ENCODE assay signal across 8 cellular contexts in the genomic region with DNA sequence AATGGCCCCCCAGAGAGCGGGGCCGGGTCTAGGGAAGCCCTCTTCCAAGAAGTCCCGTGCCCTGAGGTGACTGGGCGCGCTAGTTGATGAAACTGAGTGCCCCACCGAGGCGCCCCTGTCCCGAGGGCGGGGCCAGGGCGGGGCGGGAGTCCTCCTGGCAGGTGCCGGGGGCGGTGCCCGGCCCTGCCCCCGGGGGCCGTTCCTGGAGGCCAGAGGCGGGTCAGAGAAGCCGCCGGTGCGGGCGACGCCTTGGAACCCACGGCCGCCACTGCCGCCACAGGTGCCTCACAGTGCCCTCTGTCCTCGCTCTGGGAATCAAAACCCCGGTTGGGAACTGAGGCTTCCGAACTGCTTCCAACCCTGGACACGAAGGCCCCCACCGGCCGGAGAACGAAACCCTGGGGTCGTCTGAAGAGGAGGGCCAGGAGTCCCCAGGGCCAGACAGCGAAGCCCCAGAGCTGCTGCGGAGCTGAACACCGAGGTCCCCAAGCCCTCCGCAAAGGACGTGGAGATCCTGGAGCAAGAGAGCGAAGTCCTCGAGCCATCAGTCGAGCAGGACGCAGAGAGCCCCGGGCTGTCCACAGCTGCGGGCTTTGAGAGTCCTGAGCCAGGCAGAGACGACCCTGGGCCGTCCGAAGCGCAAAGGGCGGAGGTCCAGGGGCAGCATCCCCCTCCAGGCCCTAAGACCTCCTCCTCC. TPM values are rescaled to one million over a fixed set of nuclear protein-coding genes. Genes with fewer than 3 reads are reported as not detected.
DNase-seq lines count a peak whose midpoint lies in the region; ATAC-seq and TF ChIP-seq lines count a peak whose summit lies in the region.

A gene (plus strand): TSS at position 252 of the 697 bp plus-strand sequence. CDS start 524 bp downstream, outside the sequence.

- peaks cover 2% of the 10 kb centered on the region for H3K27me3 Mint-ChIP-seq in mesothelial cell of epicardium (ENCODE audit: low read depth)

- H3K4me3 ChIP-seq in thymus (ENCODE audit: low read length): peak within 1 kb of the TSS; percentile 66

- peaks cover 22% of the 10 kb centered on the region for H3K4me1 Mint-ChIP-seq in mesothelial cell of epicardium

- H3K36me3 ChIP-seq in ES-I3 (ENCODE audit: insufficient read depth, low read length) (no peaks in the 10 kb centered on the region), thymus (ENCODE audit: control insufficient read depth, insufficient read depth) (no peaks in the 10 kb centered on the region)

- H3K27ac Mint-ChIP-seq in mesothelial cell of epicardium: peak within 1 kb of the TSS; percentile 47

- TF ChIP-seq CTCF in mesothelial cell of epicardium (IDR thresholded peaks at IDR 0.05; ENCODE audit: unreplicated experiment): no peak

- H3K9me3 Mint-ChIP-seq in mesothelial cell of epicardium: no peaks in the 10 kb centered on the region

- H3K27me3 ChIP-seq in thymus (ENCODE audit: control insufficient read depth, insufficient read depth): peaks cover 12% of the 10 kb centered on the region

- H3K4me1 ChIP-seq in ES-I3 (ENCODE audit: insufficient read depth, low read length): no peaks in the 10 kb centered on the region; the same call in 1 of the 2 replicates
- H3K4me1 ChIP-seq in thymus (ENCODE audit: control insufficient read depth, insufficient read depth, low read length): peaks cover 20% of the 10 kb centered on the region

- WGBS in thymus: 2% methylated on average over 49 of the region's 49 CpGs

- H3K9ac ChIP-seq in ES-I3 (ENCODE audit: low read depth, low read length): peak within 1 kb of the TSS; percentile 74; the same call in 1 of the 2 replicates

- no peak for ATAC-seq in GM21367 (IDR thresholded peaks at IDR 0.05; ENCODE audit: unreplicated experiment)

- no peaks in the 10 kb centered on the region for H3K36me3 Mint-ChIP-seq in mesothelial cell of epicardium

- DNase-seq in HK-2 (ENCODE audit: unreplicated experiment): peak; percentile 49
- DNase-seq in T-helper 22 cell (ENCODE audit: low read depth): peak; percentile 11
- DNase-seq in ecto neural progenitor cell (ENCODE audit: low spot score): peak; percentile 72
- DNase-seq in mesothelial cell of epicardium (ENCODE audit: low spot score in 2 of 2, unreplicated experiment in 2 of 2): peak in 1 of 2 experiments; percentile 58
- no peak for DNase-seq in T1000 (lab: John Stamatoyannopoulos, UW)

- H3K27ac ChIP-seq in thymus (ENCODE audit: low read depth): peak within 1 kb of the TSS; percentile 67

- H3K9me3 ChIP-seq in ES-I3 (ENCODE audit: control insufficient read depth, insufficient read depth, low read length) (no peaks in the 10 kb centered on the region), thymus (ENCODE audit: control insufficient read depth) (no peaks in the 10 kb centered on the region)

- H3K4me3 Mint-ChIP-seq in mesothelial cell of epicardium: peak within 1 kb of the TSS; percentile 91

RNA-seq across cellular contexts. Expression of the gene that starts here (rescaled TPM):
- total RNA-seq in mesothelial cell of epicardium: 0.81 to 1.3 TPM (median 0.98 TPM) in 3 replicates
- 2.9 TPM for polyA plus RNA-seq in thymus
